8 cellular contexts compared by ENCODE assay signal in genomic region chr7:100563809-100564400, GRCh38. TPM values are rescaled to one million over a fixed set of nuclear protein-coding genes. Genes with fewer than 3 reads are reported as not detected.
DNase-seq lines count a peak whose midpoint lies in the region; ATAC-seq, FAIRE-seq and TF ChIP-seq lines count a peak whose summit lies in the region.

No MANE protein-coding gene starts in this region.

- TF ChIP-seq CTCF in WI38 (IDR thresholded peaks at IDR 0.05; ENCODE audit: low read depth, low read length) (peak; percentile 99), breast epithelium (IDR thresholded peaks at IDR 0.05) (peak; percentile 85 to 92 (median 86)), keratinocyte (optimal IDR thresholded peaks at IDR 0.05 in 1 of 3, IDR thresholded peaks at IDR 0.05 in 1 of 3, conservative IDR thresholded peaks at IDR 0.05 in 1 of 3; ENCODE audit: extremely low read depth in 1 of 3, insufficient read depth in 2 of 3, low read length in 3 of 3) (peak; percentile 92 to 98 (median 98))

- TF ChIP-seq POLR2A in breast epithelium (IDR thresholded peaks at IDR 0.05), result no peak

- dilution Hi-C loops in keratinocyte (cut with MboI; ENCODE audit: extremely low pct_ligation_motif_present, low sequenced_read_pairs), result no loop called here

- no peaks in the 10 kb centered on the region for H3K4me1 ChIP-seq in breast epithelium
- no peaks in the 10 kb centered on the region for H3K4me1 ChIP-seq in keratinocyte (ENCODE audit: control insufficient read depth, extremely low read depth, insufficient read depth, low read length)

- DNase-seq in NCI-H2029 (lab: John Stamatoyannopoulos, UW) (peak; percentile 16), NCI-H2029 treated with DMSO at 0.1 percent for 48 hours (lab: John Stamatoyannopoulos, UW) (no peak), NAMALWA (ENCODE audit: low spot score) (peak; percentile 87), breast epithelium (ENCODE audit: low spot score in 2 of 2) (peak; percentile 59 to 84), keratinocyte (ENCODE audit: low read depth, low spot score) (no peak)
- DNase-seq in stimulated activated CD4-positive, alpha-beta T cell treated with anti-CD3 and anti-CD28 coated beads, Interleukin-4, amount 100 ng/mL, for 1 hour, result peak; percentile 88

- no peak overlapping the region for H3K4me3 ChIP-seq in WI38 (ENCODE audit: low read depth, low read length)
- no peak overlapping the region for H3K4me3 ChIP-seq in breast epithelium
- no peak overlapping the region for H3K4me3 ChIP-seq in keratinocyte (ENCODE audit: control insufficient read depth in 2 of 3, extremely low read depth in 1 of 3, insufficient read depth in 2 of 3, low read depth in 1 of 3, low read length in 3 of 3)

- peak; percentile 26 for FAIRE-seq in keratinocyte (lab: Jason Lieb, UNC)

- H3K79me2 ChIP-seq in keratinocyte (ENCODE audit: control insufficient read depth, insufficient read depth, low read length), result no peaks in the 10 kb centered on the region

- ATAC-seq in HG02678 (IDR thresholded peaks at IDR 0.05; ENCODE audit: unreplicated experiment), result no peak

- H3K27ac ChIP-seq in breast epithelium, result no peak overlapping the region
- no peak overlapping the region for H3K27ac ChIP-seq in keratinocyte (ENCODE audit: control insufficient read depth, insufficient read depth, low read length)

- H3K4me2 ChIP-seq in keratinocyte (ENCODE audit: control insufficient read depth, extremely low read depth, insufficient read depth, low read depth, low read length), result no peak overlapping the region

- no peak overlapping the region for H3K9ac ChIP-seq in keratinocyte (ENCODE audit: control insufficient read depth, extremely low read depth, insufficient read depth, low read length)

- H4K20me1 ChIP-seq in keratinocyte (ENCODE audit: control insufficient read depth, extremely low read depth, insufficient read depth, low read length), result no peaks in the 10 kb centered on the region

- intact Hi-C loops in breast epithelium (cut with DNase I; ENCODE audit: low total_unique reads), result loop anchor here (5.0 kb wide), 1 partner anchor 97 kb away; no protein-coding TSS in a partner anchor

- no peaks in the 10 kb centered on the region for H3K36me3 ChIP-seq in breast epithelium
- no peaks in the 10 kb centered on the region for H3K36me3 ChIP-seq in keratinocyte (ENCODE audit: control insufficient read depth in 2 of 2, extremely low read depth in 1 of 2, insufficient read depth in 2 of 2, low read length in 2 of 2)

- no peaks in the 10 kb centered on the region for H3K9me1 ChIP-seq in keratinocyte (ENCODE audit: control insufficient read depth, extremely low read depth, insufficient read depth, low read length)

- H3K9me3 ChIP-seq in breast epithelium (no peaks in the 10 kb centered on the region), keratinocyte (ENCODE audit: control insufficient read depth, low read depth, low read length) (no peaks in the 10 kb centered on the region)

- H3K27me3 ChIP-seq in breast epithelium (no peaks in the 10 kb centered on the region), keratinocyte (ENCODE audit: control insufficient read depth, extremely low read depth, insufficient read depth, low read length) (no peaks in the 10 kb centered on the region)

- H2AFZ ChIP-seq in keratinocyte (ENCODE audit: control insufficient read depth, low read length), result no peak overlapping the region

RNA-seq across cellular contexts. Expression of gene SAP25, which starts 9.8 kb away (rescaled TPM):
- total RNA-seq in breast epithelium, result 1 to 10 TPM in 1 of 3 donors, under 1 TPM in 2; 0.96 to 2.2 (median 0.98) TPM
- polyA plus RNA-seq in keratinocyte, result 0.16 to 0.21 TPM in 2 of 3 replicates, not detected in the other
- not detected for polyA plus RNA-seq in keratinocyte (2011; ENCODE audit: low read depth)
- polyA plus RNA-seq in keratinocyte (2011; cell fraction: cytosol; rRNA removed), result not detected in 2 replicates
- 0.78 and 2.4 TPM in 2 replicates for polyA plus RNA-seq in keratinocyte (2011; cell fraction: nucleus; rRNA removed)
- polyA plus RNA-seq in keratinocyte (2012; ENCODE audit: low replicate concordance), result 0.36 and 0.82 TPM in 2 replicates
- polyA minus RNA-seq in keratinocyte, result not detected in 3 replicates
- not detected for polyA minus RNA-seq in keratinocyte (2011; cell fraction: cytosol; rRNA and poly(A)+ RNA removed)
- 0.84 TPM in 1 of 2 replicates, not detected in the other for polyA minus RNA-seq in keratinocyte (2011; cell fraction: nucleus; rRNA and poly(A)+ RNA removed)

RNA-seq across cellular contexts. Expression of gene LRCH4, which starts 22.0 kb away (rescaled TPM):
- 10 to 100 TPM; 49.6 to 89.1 (median 88.1) TPM for total RNA-seq in breast epithelium
- polyA plus RNA-seq in keratinocyte, result 4.9 to 8.1 TPM (median 7.3 TPM) in 3 replicates
- polyA plus RNA-seq in keratinocyte (2011; ENCODE audit: low read depth), result 4.5 TPM
- 3.6 and 5.4 TPM in 2 replicates for polyA plus RNA-seq in keratinocyte (2011; cell fraction: cytosol; rRNA removed)
- polyA plus RNA-seq in keratinocyte (2011; cell fraction: nucleus; rRNA removed), result 32.8 and 52.4 TPM in 2 replicates
- polyA plus RNA-seq in keratinocyte (2012; ENCODE audit: low replicate concordance), result 9.5 and 10.4 TPM in 2 replicates
- 5.7 to 22.5 TPM (median 10.3 TPM) in 3 replicates for polyA minus RNA-seq in keratinocyte
- 11.3 TPM for polyA minus RNA-seq in keratinocyte (2011; cell fraction: cytosol; rRNA and poly(A)+ RNA removed)
- 14.2 and 15.7 TPM in 2 replicates for polyA minus RNA-seq in keratinocyte (2011; cell fraction: nucleus; rRNA and poly(A)+ RNA removed)

RNA-seq across cellular contexts. Expression of gene FBXO24, which starts 22.2 kb away (rescaled TPM):
- total RNA-seq in breast epithelium, result under 1 TPM in 2 of 3 donors, not detected in 1; 0.59 to 0.98 TPM
- polyA plus RNA-seq in keratinocyte, result 0.19 to 0.34 TPM (median 0.22 TPM) in 3 replicates
- 0.26 TPM for polyA plus RNA-seq in keratinocyte (2011; ENCODE audit: low read depth)
- 0.13 and 0.22 TPM in 2 replicates for polyA plus RNA-seq in keratinocyte (2011; cell fraction: cytosol; rRNA removed)
- 0.19 and 0.61 TPM in 2 replicates for polyA plus RNA-seq in keratinocyte (2011; cell fraction: nucleus; rRNA removed)
- 0.14 and 0.17 TPM in 2 replicates for polyA plus RNA-seq in keratinocyte (2012; ENCODE audit: low replicate concordance)
- polyA minus RNA-seq in keratinocyte, result 0.63 to 1.7 TPM in 2 of 3 replicates, not detected in the other
- polyA minus RNA-seq in keratinocyte (2011; cell fraction: cytosol; rRNA and poly(A)+ RNA removed), result not detected
- not detected in 2 replicates for polyA minus RNA-seq in keratinocyte (2011; cell fraction: nucleus; rRNA and poly(A)+ RNA removed)

RNA-seq across cellular contexts. Expression of gene AGFG2, which starts 24.9 kb away (rescaled TPM):
- 10 to 100 TPM; 12.2 to 24.7 (median 18.7) TPM for total RNA-seq in breast epithelium
- polyA plus RNA-seq in keratinocyte, result 3.1 to 4.1 TPM (median 3.4 TPM) in 3 replicates
- 0.95 TPM for polyA plus RNA-seq in keratinocyte (2011; ENCODE audit: low read depth)
- polyA plus RNA-seq in keratinocyte (2011; cell fraction: cytosol; rRNA removed), result 2.0 and 5.4 TPM in 2 replicates
- polyA plus RNA-seq in keratinocyte (2011; cell fraction: nucleus; rRNA removed), result 4.1 and 6.8 TPM in 2 replicates
- 2.6 and 5.4 TPM in 2 replicates for polyA plus RNA-seq in keratinocyte (2012; ENCODE audit: low replicate concordance)
- polyA minus RNA-seq in keratinocyte, result 2.7 to 10.7 TPM (median 5.2 TPM) in 3 replicates
- polyA minus RNA-seq in keratinocyte (2011; cell fraction: cytosol; rRNA and poly(A)+ RNA removed), result 18.4 TPM
- polyA minus RNA-seq in keratinocyte (2011; cell fraction: nucleus; rRNA and poly(A)+ RNA removed), result 3.6 and 4.1 TPM in 2 replicates

RNA-seq across cellular contexts. Expression of gene PCOLCE, which starts 38.3 kb away (rescaled TPM):
- total RNA-seq in breast epithelium, result 10 to 100 TPM; 33.1 to 61.8 (median 39.7) TPM
- 0.63 to 1.3 TPM (median 0.80 TPM) in 3 replicates for polyA plus RNA-seq in keratinocyte
- polyA plus RNA-seq in keratinocyte (2011; ENCODE audit: low read depth), result not detected
- 0.26 and 0.66 TPM in 2 replicates for polyA plus RNA-seq in keratinocyte (2011; cell fraction: cytosol; rRNA removed)
- 2.1 and 5.2 TPM in 2 replicates for polyA plus RNA-seq in keratinocyte (2011; cell fraction: nucleus; rRNA removed)
- 2.6 and 3.4 TPM in 2 replicates for polyA plus RNA-seq in keratinocyte (2012; ENCODE audit: low replicate concordance)
- polyA minus RNA-seq in keratinocyte, result 0.76 to 3.8 TPM in 2 of 3 replicates, not detected in the other
- not detected for polyA minus RNA-seq in keratinocyte (2011; cell fraction: cytosol; rRNA and poly(A)+ RNA removed)
- polyA minus RNA-seq in keratinocyte (2011; cell fraction: nucleus; rRNA and poly(A)+ RNA removed), result 1.2 TPM in 1 of 2 replicates, not detected in the other

Comparison
In these comparisons a context has a peak if more than half of its experiments do, and no peak if none do; other contexts are left out.
1. DNase-seq: peak in NCI-H2029 (single experiment), NAMALWA (single experiment), breast epithelium (2 of 2) and stimulated activated CD4-positive, alpha-beta T cell treated with anti-CD3 and anti-CD28 coated beads, Interleukin-4, amount 100 ng/mL, for 1 hour (single experiment); none in NCI-H2029 treated with DMSO at 0.1 percent for 48 hours (single experiment) and keratinocyte (single experiment).
2. Peak in every context shown above with its lines, with median percentiles within 50 percentile points of each other: CTCF ChIP-seq.